11 cellular contexts compared by ENCODE assay signal in the genomic region with DNA sequence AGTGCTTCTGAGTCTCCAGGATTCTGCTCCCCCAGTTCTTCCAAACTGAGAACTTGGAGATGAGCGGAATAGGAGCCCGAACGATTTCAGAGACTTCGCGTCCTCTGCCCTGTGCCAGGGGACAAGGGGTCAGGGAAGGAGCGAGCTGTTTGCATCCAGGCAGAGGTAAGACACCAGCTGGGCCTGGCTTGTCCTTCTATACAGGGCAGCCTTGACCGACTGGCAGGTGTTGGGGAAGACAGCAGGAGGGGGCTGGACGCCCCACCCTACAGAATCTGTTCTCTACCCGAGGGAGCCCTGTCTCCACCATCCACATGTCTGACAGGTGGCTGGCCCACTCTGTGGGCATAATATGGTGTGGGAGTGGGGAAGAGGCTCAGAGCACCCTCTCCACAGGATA. TPM values are rescaled to one million over a fixed set of nuclear protein-coding genes. Genes with fewer than 3 reads are reported as not detected.
DNase-seq lines count a peak whose midpoint lies in the region; ATAC-seq and TF ChIP-seq lines count a peak whose summit lies in the region.
"Had no signal": no experiment of that assay in that cellular context is flagged by ENCODE, and none has a peak within 500 bp of the region (broad histone marks: within the 10 kb centered on the region; RNA-seq: fewer than 3 reads in every experiment).

No MANE protein-coding gene starts in this region.

- peak overlapping the region; percentile 96 for H3K27ac ChIP-seq in CD4-positive, alpha-beta T cell (ENCODE audit: low read depth, low read length)
- H3K27ac ChIP-seq: RWPE1 had no signal

- H3K4me3 Mint-ChIP-seq in CD4-positive, alpha-beta T cell: peak overlapping the region; percentile 82
- H3K4me3 Mint-ChIP-seq in activated naive CD8-positive, alpha-beta T cell treated with anti-CD3 and anti-CD28 coated beads for 36 hours: peak overlapping the region; percentile 60
- peak overlapping the region; percentile 53 for H3K4me3 Mint-ChIP-seq in natural killer cell

- in situ Hi-C loops in GM13976 (cut with MboI; ENCODE audit: low sequenced_read_pairs, unreplicated experiment): no loop called here

- H3K4me1 Mint-ChIP-seq in CD4-positive, alpha-beta T cell (ENCODE audit: low read depth): peaks cover 93% of the 10 kb centered on the region
- H3K4me1 Mint-ChIP-seq in activated naive CD8-positive, alpha-beta T cell treated with anti-CD3 and anti-CD28 coated beads for 36 hours: peaks cover 88% of the 10 kb centered on the region
- peaks cover 73 to 82% of the 10 kb centered on the region in 2 donors for H3K4me1 Mint-ChIP-seq in natural killer cell

- peak in 1 of 10 experiments; percentile 29 for DNase-seq in CD4-positive, alpha-beta T cell
- DNase-seq in GM13976 (ENCODE audit: low spot score) (peak; percentile 20), natural killer cell (no peak), NCI-H128 (lab: John Stamatoyannopoulos, UW; ENCODE audit: unreplicated experiment) (no peak), DMS114 treated with DMSO at 0.1 percent for 48 hours (lab: John Stamatoyannopoulos, UW; ENCODE audit: unreplicated experiment) (no peak)
- DNase-seq in activated naive CD8-positive, alpha-beta T cell treated with anti-CD3 and anti-CD28 coated beads for 36 hours: no peak
- DNase-seq: NCI-H1092 treated with DMSO at 0.1 percent for 48 hours, T-helper 9 cell had no signal

- peaks cover 3% of the 10 kb centered on the region for H3K27me3 Mint-ChIP-seq in CD4-positive, alpha-beta T cell
- H3K27me3 Mint-ChIP-seq in activated naive CD8-positive, alpha-beta T cell treated with anti-CD3 and anti-CD28 coated beads for 36 hours: no peaks in the 10 kb centered on the region
- no peaks in the 10 kb centered on the region for H3K27me3 Mint-ChIP-seq in natural killer cell (ENCODE audit: low read depth in 2 of 2)

- intact Hi-C loops in CD4-positive, alpha-beta T cell (cut with DNase I, micrococcal nuclease): loop anchor here in 1 of 2 experiments (10.0 kb wide), 1 partner anchor 614 kb away; a partner anchor contains a TSS
- intact Hi-C loops in natural killer cell (cut with micrococcal nuclease): no loop called here

- no peaks in the 10 kb centered on the region for H3K9me3 Mint-ChIP-seq in CD4-positive, alpha-beta T cell
- H3K9me3 Mint-ChIP-seq in activated naive CD8-positive, alpha-beta T cell treated with anti-CD3 and anti-CD28 coated beads for 36 hours: no peaks in the 10 kb centered on the region
- H3K9me3 Mint-ChIP-seq in natural killer cell: no peaks in the 10 kb centered on the region

- H3K27ac Mint-ChIP-seq in CD4-positive, alpha-beta T cell: peak overlapping the region; percentile 98
- peak overlapping the region; percentile 95 for H3K27ac Mint-ChIP-seq in activated naive CD8-positive, alpha-beta T cell treated with anti-CD3 and anti-CD28 coated beads for 36 hours
- H3K27ac Mint-ChIP-seq in natural killer cell: peak overlapping the region; percentile 74 to 76

- no peaks in the 10 kb centered on the region for H3K27me3 ChIP-seq in CD4-positive, alpha-beta T cell (ENCODE audit: control insufficient read depth, insufficient read depth, low read length)

- TF ChIP-seq CTCF in CD4-positive, alpha-beta T cell (IDR thresholded peaks at IDR 0.05): no peak
- TF ChIP-seq CTCF in GM13976 (IDR thresholded peaks at IDR 0.05; ENCODE audit: borderline replicate concordance, control extremely low read depth, extremely low read depth, insufficient read depth, missing control alignments) (no peak), natural killer cell (IDR thresholded peaks at IDR 0.05) (no peak)

- CTCF ChIA-PET in CD4-positive, alpha-beta T cell (lab: Charles Lee): no interaction called here

- ATAC-seq in CD4-positive, alpha-beta T cell (ENCODE audit: poor library complexity): no peak
- ATAC-seq in natural killer cell (no peak), GM21390 (IDR thresholded peaks at IDR 0.05; ENCODE audit: unreplicated experiment) (no peak)

- peaks cover 91% of the 10 kb centered on the region for H3K36me3 Mint-ChIP-seq in CD4-positive, alpha-beta T cell (ENCODE audit: low read depth)
- H3K36me3 Mint-ChIP-seq in activated naive CD8-positive, alpha-beta T cell treated with anti-CD3 and anti-CD28 coated beads for 36 hours: peaks cover 48% of the 10 kb centered on the region
- no peaks in the 10 kb centered on the region for H3K36me3 Mint-ChIP-seq in natural killer cell

- H3K9me3 ChIP-seq in CD4-positive, alpha-beta T cell (ENCODE audit: control insufficient read depth, low read length): no peaks in the 10 kb centered on the region

- POLR2A ChIA-PET in CD4-positive, alpha-beta T cell (lab: Charles Lee): interaction anchor here (0.6 kb wide), 1 partner anchor 230 kb away, joined by 3 read pairs; no protein-coding TSS in a partner anchor

RNA-seq across cellular contexts. Expression of a gene that starts 7.1 kb away (rescaled TPM):
- 100 to 1,000 TPM; 976 to 998 TPM for total RNA-seq in CD4-positive, alpha-beta T cell
- total RNA-seq in activated naive CD8-positive, alpha-beta T cell treated with anti-CD3 and anti-CD28 coated beads for 36 hours: 100 to 1,000 TPM; 136 to 142 TPM
- total RNA-seq in natural killer cell: 100 to 1,000 TPM; 258 to 329 (median 293) TPM
- total RNA-seq: HT1080 had no signal
